Comparison of ENCODE assay signal across 8 cellular contexts in the genomic region with DNA sequence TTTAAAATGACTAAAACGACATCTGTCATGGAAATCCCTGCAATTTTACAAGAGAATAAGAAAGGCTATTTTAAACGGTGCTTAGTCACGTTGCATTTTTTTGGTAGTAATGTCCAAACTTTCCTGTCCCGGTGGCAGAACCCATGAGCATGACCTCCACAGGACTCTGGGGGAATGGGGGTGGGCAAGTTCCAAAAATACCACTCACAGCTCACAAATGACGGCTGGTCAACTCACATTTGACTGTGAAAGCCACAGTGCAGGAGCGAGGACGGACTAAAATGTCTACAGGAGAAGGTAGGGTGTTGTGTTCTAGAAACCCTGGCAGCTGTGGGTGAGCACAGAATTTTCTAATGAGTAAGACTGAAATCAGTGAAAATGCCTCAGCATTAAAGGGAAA.
DNase-seq lines count a peak whose midpoint lies in the region; ATAC-seq, FAIRE-seq and TF ChIP-seq lines count a peak whose summit lies in the region.
"Not testable (repeated sequence)": the region's sequence is repeated elsewhere in the genome, so short reads cannot be mapped to it uniquely, and the experiment has no call there.

No MANE protein-coding gene starts in this region.

- not testable (repeated sequence) for DNase-seq in activated B cell treated with CpG ODN at 0.5 μM for 24 hours; astrocyte (ENCODE audit: low read depth)
- DNase-seq in immature natural killer cell: peak in 2 of 3 donors; percentile 9 to 17
- DNase-seq in thoracic aorta (ENCODE audit: low spot score): peak; percentile 21

- POLR2A ChIA-PET in activated B cell treated with CpG ODN at 0.5 μM for 24 hours (lab: Charles Lee): not testable (repeated sequence)

- peak overlapping the region; percentile 31 for H3K27ac ChIP-seq in astrocyte (ENCODE audit: low read depth, low read length)
- H3K27ac ChIP-seq in thoracic aorta: peak overlapping the region; percentile 54 to 69

- H3K36me3 Mint-ChIP-seq in activated B cell treated with CpG ODN at 0.5 μM for 24 hours (ENCODE audit: low read depth); astrocyte (ENCODE audit: low read depth, unreplicated experiment); immature natural killer cell: not testable (repeated sequence)

- not testable (repeated sequence) for H3K36me3 ChIP-seq in astrocyte (ENCODE audit: insufficient read depth, low read length); thoracic aorta

- peaks cover 31% of the 10 kb centered on the region for H3K79me2 ChIP-seq in astrocyte (ENCODE audit: insufficient read depth, low read length)

- CTCF ChIA-PET in activated B cell treated with CpG ODN at 0.5 μM for 24 hours (lab: Charles Lee): not testable (repeated sequence)

- not testable (repeated sequence) for H3K27me3 Mint-ChIP-seq in activated B cell treated with CpG ODN at 0.5 μM for 24 hours; astrocyte (ENCODE audit: low read depth, unreplicated experiment); immature natural killer cell (ENCODE audit: low read depth in 3 of 3)

- ATAC-seq in GM18520 (IDR thresholded peaks at IDR 0.05; ENCODE audit: unreplicated experiment) (peak; percentile 53), GM21447 (IDR thresholded peaks at IDR 0.05; ENCODE audit: unreplicated experiment) (peak; percentile 45), HG02798 (IDR thresholded peaks at IDR 0.05; ENCODE audit: poor library complexity, unreplicated experiment) (peak; percentile 70), HG03521 (IDR thresholded peaks at IDR 0.05; ENCODE audit: unreplicated experiment) (peak; percentile 54), activated B cell treated with CpG ODN at 0.5 μM for 24 hours (ENCODE audit: low read depth) (peak; percentile 52), thoracic aorta (ENCODE audit: insufficient number of reproducible peaks, low FRiP score, low read depth) (peak; percentile 77)

- intact Hi-C loops in activated B cell treated with CpG ODN at 0.5 μM for 24 hours (cut with micrococcal nuclease): not testable (repeated sequence)

- H3K4me1 ChIP-seq in astrocyte (ENCODE audit: insufficient read depth, low read length); thoracic aorta (ENCODE audit: control insufficient read depth in 1 of 2, low read depth in 2 of 2): not testable (repeated sequence)

- not testable (repeated sequence) for H3K9me3 Mint-ChIP-seq in activated B cell treated with CpG ODN at 0.5 μM for 24 hours; astrocyte (ENCODE audit: unreplicated experiment); immature natural killer cell

- H3K27ac Mint-ChIP-seq in activated B cell treated with CpG ODN at 0.5 μM for 24 hours (peak overlapping the region; percentile 61), astrocyte (ENCODE audit: unreplicated experiment) (peak overlapping the region; percentile 93), immature natural killer cell (peak overlapping the region in 5 of 6 donors; percentile 35 to 83 (median 83))

- H3K9me3 ChIP-seq in astrocyte (ENCODE audit: insufficient read depth, low read depth, low read length); thoracic aorta: not testable (repeated sequence)

- H3K4me3 Mint-ChIP-seq in activated B cell treated with CpG ODN at 0.5 μM for 24 hours: peak overlapping the region; percentile 15
- not testable (repeated sequence) for H3K4me3 Mint-ChIP-seq in astrocyte (ENCODE audit: unreplicated experiment)
- peak overlapping the region; percentile 56 to 82 (median 73) for H3K4me3 Mint-ChIP-seq in immature natural killer cell

- not testable (repeated sequence) for H3K27me3 ChIP-seq in astrocyte (ENCODE audit: insufficient read depth, low read length); thoracic aorta (replicated peaks; ENCODE audit: insufficient read depth)

- H3K4me3 ChIP-seq in astrocyte (ENCODE audit: insufficient read depth, low read depth, low read length) (peak overlapping the region; percentile 25), thoracic aorta (peak overlapping the region; percentile 57)

- H2AFZ ChIP-seq in astrocyte (ENCODE audit: low read depth, low read length): not testable (repeated sequence)

- not testable (repeated sequence) for TF ChIP-seq CTCF in activated B cell treated with CpG ODN at 0.5 μM for 24 hours (IDR thresholded peaks at IDR 0.05); astrocyte (IDR thresholded peaks at IDR 0.05; ENCODE audit: insufficient read depth, low read depth, low read length); thoracic aorta (IDR thresholded peaks at IDR 0.05)

- H3K4me1 Mint-ChIP-seq in activated B cell treated with CpG ODN at 0.5 μM for 24 hours; astrocyte (ENCODE audit: low read depth, unreplicated experiment); immature natural killer cell: not testable (repeated sequence)

- not testable (repeated sequence) for FAIRE-seq in astrocyte (lab: Jason Lieb, UNC)

- not testable (repeated sequence) for H4K20me1 ChIP-seq in astrocyte (ENCODE audit: insufficient read depth, low read length)

- peak overlapping the region; percentile 76 for H3K4me2 ChIP-seq in astrocyte (ENCODE audit: low read length)

- H3K9ac ChIP-seq in astrocyte (ENCODE audit: low read length): peak overlapping the region; percentile 59
